In the genomic region with DNA sequence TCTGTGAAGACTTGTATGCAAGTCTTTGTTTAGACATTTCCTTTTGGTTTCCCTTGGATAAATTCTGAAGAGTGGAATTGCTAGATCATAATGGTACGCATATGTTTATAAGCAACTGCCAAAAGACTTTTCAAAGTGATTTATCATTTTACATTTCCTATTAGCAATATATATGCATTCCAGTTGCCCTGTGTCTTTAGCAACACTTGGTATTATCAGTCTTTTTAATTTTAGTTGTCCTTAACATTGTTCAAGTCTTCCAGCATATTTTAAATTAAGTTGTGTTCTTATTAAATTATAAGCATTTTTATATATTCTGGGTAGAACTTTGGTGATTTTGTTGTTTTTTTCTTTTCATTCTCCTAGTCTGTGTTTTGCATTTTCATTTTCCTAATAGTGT, we compare ENCODE assay signal across 7 cellular contexts.
"Had no signal": no experiment of that assay in that cellular context is flagged by ENCODE, and none has a peak within 500 bp of the region (broad histone marks: within the 10 kb centered on the region; RNA-seq: fewer than 3 reads in every experiment).

No MANE protein-coding gene starts in this region.

- DNase-seq: GM23248, GOT3, H7, IMR-90 had no signal

- ATAC-seq: HCT116 had no signal

- H2AFZ ChIP-seq: GM23248 had no signal

- H3K27ac ChIP-seq: GM23248, KMS-11 had no signal

- H3K4me3 ChIP-seq: GM23248, HAP-1 had no signal

- H3K4me2 ChIP-seq: KMS-11 had no signal

- H3K36me3 ChIP-seq: HAP-1 had no signal

- H3K9me3 ChIP-seq: HAP-1 had no signal
